In the genomic region with DNA sequence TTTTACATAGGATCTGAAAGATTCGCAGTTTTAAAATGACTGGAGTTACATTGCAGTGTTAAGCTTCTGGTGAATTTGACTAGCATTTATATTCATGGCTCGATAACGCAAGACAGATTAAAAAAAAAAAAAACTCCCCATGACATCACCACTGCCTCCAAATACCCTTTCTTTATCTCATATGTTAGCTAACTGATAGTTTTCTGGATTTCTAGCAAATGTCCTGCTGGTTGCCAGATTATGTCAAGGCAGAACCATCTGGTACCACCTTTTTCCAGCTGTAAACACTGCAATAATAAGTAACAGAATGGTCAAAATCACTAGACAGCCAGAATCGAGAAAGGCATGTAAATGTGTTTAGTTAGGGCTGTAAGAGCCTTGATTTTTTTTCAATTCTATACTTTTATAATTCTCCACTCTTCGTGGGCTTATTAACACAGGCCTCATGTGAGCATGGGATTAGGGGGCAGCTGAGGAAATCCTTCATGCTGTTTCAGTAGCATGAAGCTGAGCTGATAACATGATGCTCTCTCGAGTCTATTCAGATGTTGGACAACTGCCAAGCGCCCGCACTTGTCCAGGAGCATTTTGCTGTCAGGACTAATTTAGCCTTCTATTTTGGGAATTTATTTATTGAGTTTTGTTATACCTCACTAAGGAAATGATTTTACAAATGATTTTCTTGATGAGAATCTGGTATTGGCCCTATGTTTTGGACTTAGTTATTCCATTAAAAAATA, we compare ENCODE assay signal across 10 cellular contexts.
A peak's percentile ranks its signal among the peaks of the same experiment; 100 is the strongest.
DNase-seq lines count a peak whose midpoint lies in the region; ATAC-seq and TF ChIP-seq lines count a peak whose summit lies in the region.
"Had no signal": no experiment of that assay in that cellular context is flagged by ENCODE, and none has a peak within 500 bp of the region (broad histone marks: within the 10 kb centered on the region; RNA-seq: fewer than 3 reads in every experiment).

No MANE protein-coding gene starts in this region.

- ATAC-seq in heart right ventricle (peak in 6 of 8 donors; percentile 32 to 69 (median 66)), HG02870 (IDR thresholded peaks at IDR 0.05; ENCODE audit: unreplicated experiment) (no peak)

- H3K27ac ChIP-seq in heart right ventricle (peak overlapping the region in 4 of 10 donors; percentile 5 to 53 (median 24)), OCI-LY7 (ENCODE audit: low read depth, low read length, poor library complexity, severe bottlenecking) (no peak overlapping the region)

- no peaks in the 10 kb centered on the region for H3K27me3 ChIP-seq in heart right ventricle

- H3K36me3 ChIP-seq in heart right ventricle (peaks cover 0 to 7% (median 0%) of the 10 kb centered on the region in 9 donors), OCI-LY7 (ENCODE audit: insufficient read depth, low read length) (peaks cover 46% of the 10 kb centered on the region)

- 19 to 22% methylated on average over 8 of the region's 8 CpGs for WGBS in heart right ventricle, 2 donors

- intact Hi-C loops in heart right ventricle (cut with DNase I) (loop anchor here in 4 of 10 donors (1.0 to 10.0 kb wide), 4 partner anchors 121 to 264 kb away; no protein-coding TSS in a partner anchor), OCI-LY7 (cut with micrococcal nuclease; ENCODE audit: unreplicated experiment) (no loop called here)

- H3K79me2 ChIP-seq in OCI-LY7 (ENCODE audit: insufficient read depth, low read depth, low read length): no peaks in the 10 kb centered on the region

- no peak overlapping the region for H3K4me2 ChIP-seq in OCI-LY7 (ENCODE audit: low read length)
- H3K4me2 ChIP-seq: smooth muscle cell had no signal

- POLR2A ChIA-PET in OCI-LY7 (lab: Charles Lee): interaction anchor here (1.6 kb wide), 1 partner anchor 108 kb away, joined by 5 read pairs; no protein-coding TSS in a partner anchor

- H4K20me1 ChIP-seq in OCI-LY7 (ENCODE audit: insufficient read depth, low read length): no peaks in the 10 kb centered on the region

- no TSS peak for BruUV-seq in OCI-LY7 (replicated peaks; lab: Mats Ljungman, UMichigan)

- no peak overlapping the region for H3K4me3 ChIP-seq in heart right ventricle
- no peak overlapping the region for H3K4me3 ChIP-seq in OCI-LY7 (ENCODE audit: low read depth, low read length, poor library complexity, severe bottlenecking)
- H3K4me3 ChIP-seq: smooth muscle cell had no signal

- CTCF ChIA-PET in OCI-LY7 (lab: Charles Lee; ENCODE audit: unreplicated experiment): no interaction called here

- TF ChIP-seq CTCF in heart right ventricle (IDR thresholded peaks at IDR 0.05) (no peak), OCI-LY7 (conservative IDR thresholded peaks at IDR 0.05; ENCODE audit: low read length) (no peak)

- no peak overlapping the region for H2AFZ ChIP-seq in OCI-LY7 (ENCODE audit: low read length)

- H3K9me2 ChIP-seq in OCI-LY7 (ENCODE audit: insufficient read depth, low read length): no peaks in the 10 kb centered on the region

- H3K4me1 ChIP-seq in heart right ventricle (peaks cover 0 to 26% (median 20%) of the 10 kb centered on the region in 9 donors), OCI-LY7 (ENCODE audit: insufficient read depth, low read length, poor library complexity, severe bottlenecking) (peaks cover 23% of the 10 kb centered on the region)

- DNase-seq in CMK (ENCODE audit: low read depth) (peak; percentile 54), NCI-H1694 treated with DMSO at 0.1 percent for 48 hours (lab: John Stamatoyannopoulos, UW) (peak; percentile 73), OCI-M1 (lab: John Stamatoyannopoulos, UW) (peak; percentile 83), heart right ventricle (peak; percentile 50 to 68), OCI-LY7 (ENCODE audit: low spot score) (no peak)
- no peak for DNase-seq in activated CD8-positive, alpha-beta memory T cell treated with anti-CD3 and anti-CD28 coated beads for 24 hours
- no peak for DNase-seq in activated CD8-positive, alpha-beta memory T cell treated with anti-CD3 and anti-CD28 coated beads, Interleukin-2, amount 50 U/mL, for 48 hours
- DNase-seq: midbrain had no signal

- H3K9me3 ChIP-seq in heart right ventricle (no peaks in the 10 kb centered on the region), OCI-LY7 (ENCODE audit: low read length) (no peaks in the 10 kb centered on the region)

Comparison
In these comparisons a context has a peak if more than half of its experiments do, and no peak if none do; other contexts are left out.
1. DNase-seq: peak in CMK (single experiment), NCI-H1694 treated with DMSO at 0.1 percent for 48 hours (single experiment), OCI-M1 (single experiment) and heart right ventricle (2 of 2); none in activated CD8-positive, alpha-beta memory T cell treated with anti-CD3 and anti-CD28 coated beads for 24 hours (single experiment), activated CD8-positive, alpha-beta memory T cell treated with anti-CD3 and anti-CD28 coated beads, Interleukin-2, amount 50 U/mL, for 48 hours (single experiment) and OCI-LY7 (single experiment).